ENCODE assay signal across 9 cellular contexts in the genomic region with DNA sequence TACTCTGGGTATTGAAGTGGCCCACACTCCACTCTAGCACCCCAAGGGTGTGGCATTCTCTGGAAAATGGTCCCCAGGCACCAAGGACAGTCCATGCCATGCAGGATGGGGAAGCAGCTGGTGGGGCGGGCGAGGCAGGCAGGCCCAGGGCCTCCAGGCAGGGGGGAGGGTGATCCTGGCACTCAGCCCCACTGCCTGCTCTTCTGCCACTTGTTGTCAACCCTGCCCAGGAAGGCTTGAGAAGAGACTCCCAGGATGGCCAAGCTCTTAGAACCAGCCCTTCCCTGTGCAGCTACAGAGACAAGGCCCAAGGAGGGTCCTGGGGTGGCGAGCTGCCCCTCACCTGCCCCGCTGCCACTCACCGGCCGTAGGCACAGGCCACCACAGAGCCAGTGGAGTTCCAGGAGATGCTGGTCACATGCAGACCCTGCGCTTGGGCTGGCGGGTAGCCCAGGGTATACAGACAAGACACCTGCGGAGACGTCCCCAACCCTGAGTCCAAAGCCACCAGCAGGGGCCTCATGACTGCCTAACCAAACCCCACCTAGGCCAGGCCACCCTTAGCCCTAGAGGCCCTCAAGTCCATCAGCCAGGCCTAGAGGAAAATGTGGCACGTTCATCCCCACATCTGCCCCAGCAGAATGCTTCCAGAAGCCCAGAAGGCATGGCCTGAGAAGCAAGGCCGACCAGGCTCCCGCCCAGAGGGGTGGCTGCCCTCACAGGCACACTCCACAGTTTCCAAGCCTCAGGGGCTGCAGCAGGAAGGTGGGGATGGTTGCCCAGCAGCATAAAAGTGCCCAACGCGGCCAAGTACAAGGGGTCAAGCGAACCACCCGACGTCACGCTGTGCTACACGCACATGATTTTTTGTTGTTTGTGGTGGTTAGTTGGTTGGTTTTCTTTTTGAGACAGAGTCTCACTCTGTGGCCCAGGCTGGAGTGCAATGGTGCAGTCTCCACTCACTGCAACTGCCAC. TPM values are rescaled to one million over a fixed set of nuclear protein-coding genes. Genes with fewer than 3 reads are reported as not detected.
DNase-seq lines count a peak whose midpoint lies in the region; ATAC-seq and TF ChIP-seq lines count a peak whose summit lies in the region.
"Had no signal": no experiment of that assay in that cellular context is flagged by ENCODE, and none has a peak within 500 bp of the region (broad histone marks: within the 10 kb centered on the region; RNA-seq: fewer than 3 reads in every experiment).

No MANE protein-coding gene starts in this region.

- DNase-seq in SHP77 treated with DMSO at 0.1 percent for 48 hours (lab: John Stamatoyannopoulos, UW): peak; percentile 15
- no peak for DNase-seq in hepatocyte (ENCODE audit: low spot score)
- no peak for DNase-seq in suprapubic skin (ENCODE audit: low spot score in 2 of 2)
- no peak for DNase-seq in stimulated activated effector memory CD8-positive, alpha-beta T cell treated with anti-CD3 and anti-CD28 coated beads, Interleukin-12 subunit alpha, Interleukin-12 subunit beta, amount 100 ng/mL, for 72 hours (ENCODE audit: low spot score in 2 of 2)
- no peak for DNase-seq in brain microvascular endothelial cell
- DNase-seq in putamen (ENCODE audit: low spot score): no peak
- DNase-seq in immature natural killer cell: no peak
- DNase-seq: activated CD4-positive, alpha-beta T cell treated with anti-CD3 and anti-CD28 coated beads, Interleukin-2, amount 10 ng/mL, durations not matched to agents 7 days and 5 days had no signal

- no peak for TF ChIP-seq POLR2A in suprapubic skin (IDR thresholded peaks at IDR 0.05)

- no peak overlapping the region for H3K4me3 Mint-ChIP-seq in stimulated activated effector memory CD8-positive, alpha-beta T cell treated with anti-CD3 and anti-CD28 coated beads, Interleukin-12 subunit alpha, Interleukin-12 subunit beta, amount 100 ng/mL, for 72 hours
- no peak overlapping the region for H3K4me3 Mint-ChIP-seq in immature natural killer cell
- H3K4me3 Mint-ChIP-seq: activated CD4-positive, alpha-beta T cell treated with anti-CD3 and anti-CD28 coated beads, Interleukin-2, amount 10 ng/mL, durations not matched to agents 7 days and 5 days had no signal

- H3K9me2 ChIP-seq in hepatocyte (replicated peaks; ENCODE audit: insufficient read depth): no peaks in the 10 kb centered on the region

- in situ Hi-C loops in brain microvascular endothelial cell (cut with HindIII; ENCODE audit: low pct_ligation_motif_present, low sequenced_read_pairs): no loop called here

- H2AFZ ChIP-seq in hepatocyte: no peak overlapping the region

- ATAC-seq in stimulated activated effector memory CD8-positive, alpha-beta T cell treated with anti-CD3 and anti-CD28 coated beads, Interleukin-12 subunit alpha, Interleukin-12 subunit beta, amount 100 ng/mL, for 72 hours: no peak

- H4K20me1 ChIP-seq in hepatocyte (ENCODE audit: insufficient read depth, poor library complexity, severe bottlenecking): no peaks in the 10 kb centered on the region

- WGBS in HUES64: 94% methylated on average over 20 of the region's 20 CpGs
- 95% methylated on average over 20 of the region's 20 CpGs for WGBS in hepatocyte (ENCODE audit: low lambda C conversion rate, missing lambda C conversion rate)
- WGBS in suprapubic skin: 84% methylated on average over 5 of the region's 20 CpGs

- H3K4me1 ChIP-seq in HUES64 (ENCODE audit: insufficient read depth, low read length): peaks cover 8% of the 10 kb centered on the region
- H3K4me1 ChIP-seq in hepatocyte (ENCODE audit: insufficient read depth): peaks cover 17% of the 10 kb centered on the region
- H3K4me1 ChIP-seq in suprapubic skin: peaks cover 32% of the 10 kb centered on the region

- H3K27me3 ChIP-seq in HUES64 (ENCODE audit: insufficient read depth, low read length) (no peaks in the 10 kb centered on the region), hepatocyte (no peaks in the 10 kb centered on the region), suprapubic skin (no peaks in the 10 kb centered on the region), brain microvascular endothelial cell (replicated peaks) (no peaks in the 10 kb centered on the region)

- peaks cover 0 to 2% (median 0%) of the 10 kb centered on the region in 3 donors for H3K27me3 Mint-ChIP-seq in immature natural killer cell (ENCODE audit: low read depth in 3 of 3)
- H3K27me3 Mint-ChIP-seq: activated CD4-positive, alpha-beta T cell treated with anti-CD3 and anti-CD28 coated beads, Interleukin-2, amount 10 ng/mL, durations not matched to agents 7 days and 5 days had no signal

- H3K4me1 Mint-ChIP-seq in stimulated activated effector memory CD8-positive, alpha-beta T cell treated with anti-CD3 and anti-CD28 coated beads, Interleukin-12 subunit alpha, Interleukin-12 subunit beta, amount 100 ng/mL, for 72 hours: peaks cover 7% of the 10 kb centered on the region
- no peaks in the 10 kb centered on the region for H3K4me1 Mint-ChIP-seq in immature natural killer cell
- H3K4me1 Mint-ChIP-seq: activated CD4-positive, alpha-beta T cell treated with anti-CD3 and anti-CD28 coated beads, Interleukin-2, amount 10 ng/mL, durations not matched to agents 7 days and 5 days had no signal

- peak overlapping the region; percentile 71 for H3K9ac ChIP-seq in HUES64 (ENCODE audit: low read depth, low read length)

- no peaks in the 10 kb centered on the region for H3K9me3 ChIP-seq in HUES64 (ENCODE audit: insufficient read depth, low read depth, low read length)
- no peaks in the 10 kb centered on the region for H3K9me3 ChIP-seq in hepatocyte (ENCODE audit: low read depth)
- H3K9me3 ChIP-seq in suprapubic skin: no peaks in the 10 kb centered on the region

- TF ChIP-seq CTCF in hepatocyte (IDR thresholded peaks at IDR 0.05; ENCODE audit: poor library complexity) (no peak), suprapubic skin (IDR thresholded peaks at IDR 0.05) (no peak), brain microvascular endothelial cell (IDR thresholded peaks at IDR 0.05; ENCODE audit: low read depth, low read length, missing control alignments) (no peak)

- H3K79me2 ChIP-seq in hepatocyte: no peaks in the 10 kb centered on the region

- H3K4me3 ChIP-seq in HUES64 (ENCODE audit: low read length): no peak overlapping the region
- no peak overlapping the region for H3K4me3 ChIP-seq in hepatocyte
- no peak overlapping the region for H3K4me3 ChIP-seq in suprapubic skin
- H3K4me3 ChIP-seq in brain microvascular endothelial cell (ENCODE audit: low read depth, low read length): no peak overlapping the region

- H3K9me3 Mint-ChIP-seq in stimulated activated effector memory CD8-positive, alpha-beta T cell treated with anti-CD3 and anti-CD28 coated beads, Interleukin-12 subunit alpha, Interleukin-12 subunit beta, amount 100 ng/mL, for 72 hours: no peaks in the 10 kb centered on the region
- H3K9me3 Mint-ChIP-seq in immature natural killer cell: no peaks in the 10 kb centered on the region
- H3K9me3 Mint-ChIP-seq: activated CD4-positive, alpha-beta T cell treated with anti-CD3 and anti-CD28 coated beads, Interleukin-2, amount 10 ng/mL, durations not matched to agents 7 days and 5 days had no signal

- H3K36me3 ChIP-seq in HUES64 (ENCODE audit: insufficient read depth, low read length): peaks cover 65% of the 10 kb centered on the region
- H3K36me3 ChIP-seq in hepatocyte (replicated peaks; ENCODE audit: insufficient read depth, low read depth): no peaks in the 10 kb centered on the region
- peaks cover 47% of the 10 kb centered on the region for H3K36me3 ChIP-seq in suprapubic skin
- peaks cover 27% of the 10 kb centered on the region for H3K36me3 ChIP-seq in brain microvascular endothelial cell (replicated peaks)

- no peak for TF ChIP-seq EP300 in suprapubic skin (IDR thresholded peaks at IDR 0.05)

- H3K4me2 ChIP-seq in hepatocyte: no peak overlapping the region

- peaks cover 35% of the 10 kb centered on the region for H3K36me3 Mint-ChIP-seq in stimulated activated effector memory CD8-positive, alpha-beta T cell treated with anti-CD3 and anti-CD28 coated beads, Interleukin-12 subunit alpha, Interleukin-12 subunit beta, amount 100 ng/mL, for 72 hours
- peaks cover 0 to 13% (median 4%) of the 10 kb centered on the region in 3 donors for H3K36me3 Mint-ChIP-seq in immature natural killer cell

- H3K27ac Mint-ChIP-seq in stimulated activated effector memory CD8-positive, alpha-beta T cell treated with anti-CD3 and anti-CD28 coated beads, Interleukin-12 subunit alpha, Interleukin-12 subunit beta, amount 100 ng/mL, for 72 hours: no peak overlapping the region
- H3K27ac Mint-ChIP-seq in immature natural killer cell: peak overlapping the region in 1 of 6 donors; percentile 56

- peak overlapping the region; percentile 92 for H3K27ac ChIP-seq in HUES64 (ENCODE audit: low read depth, low read length)
- peak overlapping the region; percentile 98 for H3K27ac ChIP-seq in hepatocyte
- H3K27ac ChIP-seq in suprapubic skin: peak overlapping the region; percentile 96
- H3K27ac ChIP-seq in brain microvascular endothelial cell: no peak overlapping the region

RNA-seq across cellular contexts. Expression of a gene that starts 19.8 kb away (rescaled TPM):
- polyA plus RNA-seq in HUES64 (2013, experiment 1 of 2): 53.8 TPM
- polyA plus RNA-seq in HUES64 (2013, experiment 2 of 2): 52.3 TPM
- total RNA-seq in hepatocyte (32.4 and 39.9 TPM in 2 replicates), suprapubic skin (10 to 100 TPM; 43.5 to 52.4 (median 45.8) TPM)
- polyA plus RNA-seq in hepatocyte (78.7 and 91.8 TPM in 2 replicates), immature natural killer cell (10 to 100 TPM in 1 of 3 donors, 1 to 10 TPM in 2; 1.6 to 10.8 (median 4.7) TPM)

RNA-seq across cellular contexts. Expression of a gene that starts 52.2 kb away (rescaled TPM):
- 1,037 TPM for polyA plus RNA-seq in HUES64 (2013, experiment 1 of 2)
- polyA plus RNA-seq in HUES64 (2013, experiment 2 of 2): 1,056 TPM
- total RNA-seq in hepatocyte (343 and 416 TPM in 2 replicates), suprapubic skin (100 to 1,000 TPM; 101 to 166 (median 161) TPM)
- polyA plus RNA-seq in hepatocyte (213 and 217 TPM in 2 replicates), immature natural killer cell (100 to 1,000 TPM; 151 to 233 (median 232) TPM)
